20 cellular contexts compared by ENCODE assay signal in the genomic region with DNA sequence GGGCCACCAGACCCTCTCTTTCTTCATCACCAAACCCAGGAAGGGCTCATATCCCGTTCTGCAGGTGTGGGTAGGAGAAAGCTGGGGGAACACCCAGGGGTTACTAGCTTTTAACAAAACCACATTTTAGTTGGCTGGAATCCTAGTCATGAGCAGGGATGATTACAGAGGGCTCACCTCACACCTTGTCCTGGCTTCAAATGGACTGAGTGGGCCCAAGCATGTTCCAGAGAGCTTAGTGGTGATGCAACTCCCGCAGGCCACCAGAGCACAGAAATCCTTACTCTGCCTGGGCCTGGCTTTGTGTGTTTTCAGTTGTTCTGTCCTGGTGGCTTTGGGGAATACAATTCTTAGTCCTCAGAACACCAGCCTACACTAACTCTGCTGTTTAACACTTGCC.
"Had no signal": no experiment of that assay in that cellular context is flagged by ENCODE, and none has a peak within 500 bp of the region (broad histone marks: within the 10 kb centered on the region; RNA-seq: fewer than 3 reads in every experiment).

No MANE protein-coding gene starts in this region.

- ATAC-seq: activated T-cell treated with anti-CD3 and anti-CD28 coated beads, Interleukin-2, amount 50 U/mL, for 4 hours; left cardiac atrium; left ventricle myocardium superior; psoas muscle had no signal

- H3K4me3 ChIP-seq: colonic mucosa, gastrocnemius medialis, suprapubic skin had no signal

- H3K9me3 ChIP-seq: colonic mucosa, gastrocnemius medialis, psoas muscle, suprapubic skin, tibial artery had no signal

- H3K79me2 ChIP-seq: parathyroid adenoma had no signal

- DNase-seq: activated CD4-positive, alpha-beta T cell treated with anti-CD3 and anti-CD28 coated beads for 4 hours; activated CD4-positive, alpha-beta T cell treated with anti-CD3 and anti-CD28 coated beads, Interleukin-2, amount 50 U/mL, for 48 hours; activated CD8-positive, alpha-beta memory T cell treated with anti-CD3 and anti-CD28 coated beads, Interleukin-2, amount 50 U/mL, for 48 hours; activated gamma-delta T cell treated with Interleukin-2 at 50 U/mL for 16 hours; activated naive CD4-positive, alpha-beta T cell treated with anti-CD3 and anti-CD28 coated beads, Interleukin-2, amount 50 U/mL, for 16 hours; activated T-cell treated with anti-CD3 and anti-CD28 coated beads, Interleukin-2, amount 50 U/mL, for 4 hours; amniotic stem cell; colonic mucosa; effector CD8-positive, alpha-beta T cell; gastrocnemius medialis; glutamatergic neuron; left cardiac atrium; left ventricle myocardium superior; naive thymus-derived CD8-positive, alpha-beta T cell; occipital lobe; psoas muscle; stimulated activated naive CD4-positive, alpha-beta T cell; tibial artery had no signal

- H3K9ac ChIP-seq: parathyroid adenoma had no signal

- H3K27me3 ChIP-seq: colonic mucosa, gastrocnemius medialis, suprapubic skin, tibial artery had no signal

- H3K36me3 ChIP-seq: colonic mucosa, gastrocnemius medialis, suprapubic skin, tibial artery had no signal

- H3K27ac ChIP-seq: colonic mucosa, gastrocnemius medialis, parathyroid adenoma, psoas muscle, suprapubic skin had no signal
